Comparison of ENCODE assay signal across 8 cellular contexts in genomic region chr12:15522574-15523187, GRCh38.
DNase-seq lines count a peak whose midpoint lies in the region; ATAC-seq, FAIRE-seq and TF ChIP-seq lines count a peak whose summit lies in the region.

No MANE protein-coding gene starts in this region.

- CTCF ChIA-PET in activated naive CD4-positive, alpha-beta T cell treated with anti-CD3 and anti-CD28 coated beads, Interleukin-2, amount 10 ng/mL, durations not matched to agents 7 days and 5 days (lab: Charles Lee): interaction anchor here (0.9 to 1.6 kb wide), 6 partner anchors 18 to 301 kb away, joined by 3 to 13 read pairs (median 6); partner anchors contain the start of gene RERG

- H3K27ac ChIP-seq in dorsolateral prefrontal cortex: no peak overlapping the region

- H3K4me3 ChIP-seq in dorsolateral prefrontal cortex: no peak overlapping the region

- H3K27ac Mint-ChIP-seq in neural crest cell (ENCODE audit: unreplicated experiment): no peak overlapping the region
- H3K27ac Mint-ChIP-seq in activated naive CD4-positive, alpha-beta T cell treated with anti-CD3 and anti-CD28 coated beads, Interleukin-2, amount 10 ng/mL, durations not matched to agents 7 days and 5 days: no peak overlapping the region
- no peak overlapping the region for H3K27ac Mint-ChIP-seq in T-helper 17 cell

- peaks cover 4% of the 10 kb centered on the region for H3K9me3 Mint-ChIP-seq in neural crest cell
- no peaks in the 10 kb centered on the region for H3K9me3 Mint-ChIP-seq in activated naive CD4-positive, alpha-beta T cell treated with anti-CD3 and anti-CD28 coated beads, Interleukin-2, amount 10 ng/mL, durations not matched to agents 7 days and 5 days

- intact Hi-C loops in dorsolateral prefrontal cortex (cut with DNase I): loop anchor here in 1 of 2 donors (5.0 kb wide), 1 partner anchor 245 kb away; no protein-coding TSS in a partner anchor

- H3K4me3 Mint-ChIP-seq in neural crest cell (no peak overlapping the region), T-helper 17 cell (no peak overlapping the region)
- no peak overlapping the region for H3K4me3 Mint-ChIP-seq in activated naive CD4-positive, alpha-beta T cell treated with anti-CD3 and anti-CD28 coated beads, Interleukin-2, amount 10 ng/mL, durations not matched to agents 7 days and 5 days

- H3K27me3 ChIP-seq in dorsolateral prefrontal cortex: no peaks in the 10 kb centered on the region

- H3K36me3 Mint-ChIP-seq in neural crest cell (ENCODE audit: low read depth) (no peaks in the 10 kb centered on the region), T-helper 17 cell (ENCODE audit: low read depth) (no peaks in the 10 kb centered on the region)
- H3K36me3 Mint-ChIP-seq in activated naive CD4-positive, alpha-beta T cell treated with anti-CD3 and anti-CD28 coated beads, Interleukin-2, amount 10 ng/mL, durations not matched to agents 7 days and 5 days: no peaks in the 10 kb centered on the region

- H3K27me3 Mint-ChIP-seq in neural crest cell (ENCODE audit: low read depth) (peaks cover 11% of the 10 kb centered on the region), T-helper 17 cell (peaks cover 46% of the 10 kb centered on the region)
- peaks cover 26% of the 10 kb centered on the region for H3K27me3 Mint-ChIP-seq in activated naive CD4-positive, alpha-beta T cell treated with anti-CD3 and anti-CD28 coated beads, Interleukin-2, amount 10 ng/mL, durations not matched to agents 7 days and 5 days

- no peak for DNase-seq in D721Med (ENCODE audit: insufficient read length, low spot score)
- peak; percentile 74 for DNase-seq in HT-29 (ENCODE audit: low spot score)
- DNase-seq in NOMO-1 (lab: John Stamatoyannopoulos, UW; ENCODE audit: unreplicated experiment in 2 of 2): peak; percentile 57 to 79
- DNase-seq in dorsolateral prefrontal cortex: no peak
- no peak for DNase-seq in neural crest cell (ENCODE audit: low read depth, low spot score)
- DNase-seq in activated naive CD4-positive, alpha-beta T cell treated with anti-CD3 and anti-CD28 coated beads, Interleukin-2, amount 10 ng/mL, durations not matched to agents 7 days and 5 days: no peak
- DNase-seq in T-helper 17 cell: no peak

- peak; percentile 93 for FAIRE-seq in D721Med (lab: Jason Lieb, UNC)

- TF ChIP-seq CTCF in D721Med (IDR thresholded peaks at IDR 0.05; ENCODE audit: insufficient read depth, missing control alignments) (peak; percentile 86), dorsolateral prefrontal cortex (IDR thresholded peaks at IDR 0.05 in 54 of 56, conservative IDR thresholded peaks at IDR 0.05 in 2 of 56; ENCODE audit: low read depth in 1 of 56, partially characterized antibody in 56 of 56) (peak; percentile 28 to 80 (median 64)), neural crest cell (conservative IDR thresholded peaks at IDR 0.05) (peak; percentile 89)

- ATAC-seq in HG02840 (IDR thresholded peaks at IDR 0.05; ENCODE audit: low FRiP score, unreplicated experiment) (no peak), T-helper 17 cell (no peak)

- H3K9me3 ChIP-seq in T-helper 17 cell (ENCODE audit: control insufficient read depth, low read length, poor library complexity, severe bottlenecking): no peaks in the 10 kb centered on the region

- H3K4me1 Mint-ChIP-seq in neural crest cell (peaks cover 9% of the 10 kb centered on the region), T-helper 17 cell (no peaks in the 10 kb centered on the region)
- H3K4me1 Mint-ChIP-seq in activated naive CD4-positive, alpha-beta T cell treated with anti-CD3 and anti-CD28 coated beads, Interleukin-2, amount 10 ng/mL, durations not matched to agents 7 days and 5 days: peaks cover 11% of the 10 kb centered on the region

Comparison
In these comparisons a context has a peak if more than half of its experiments do, and no peak if none do; other contexts are left out.
1. DNase-seq: peak in HT-29 (single experiment) and NOMO-1 (2 of 2); none in D721Med (single experiment), dorsolateral prefrontal cortex (0 of 10), neural crest cell (single experiment), activated naive CD4-positive, alpha-beta T cell treated with anti-CD3 and anti-CD28 coated beads, Interleukin-2, amount 10 ng/mL, durations not matched to agents 7 days and 5 days (single experiment) and T-helper 17 cell (0 of 3).
2. Peak in every context shown above with its lines, with median percentiles within 50 percentile points of each other: CTCF ChIP-seq.